Comparison of ENCODE assay signal across 10 cellular contexts in the genomic region with DNA sequence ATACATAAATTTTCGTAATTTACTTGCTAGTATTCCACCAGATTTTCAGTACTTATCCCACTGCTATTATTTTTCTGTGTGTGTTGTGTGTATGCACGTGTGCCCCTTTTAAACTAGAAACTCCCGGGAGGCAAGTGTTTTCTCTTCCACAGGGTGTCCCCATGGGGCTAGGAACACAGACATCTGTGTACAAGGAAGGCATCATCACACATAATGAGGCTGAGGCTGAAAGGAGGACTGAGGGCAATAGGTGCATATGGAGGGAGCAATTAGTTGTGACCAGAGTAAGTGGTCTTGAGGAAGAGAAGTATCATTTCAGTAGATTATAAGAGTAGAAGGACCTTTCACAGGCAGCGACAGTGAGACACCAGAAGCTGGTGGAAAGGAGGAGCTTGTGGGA. TPM values are rescaled to one million over a fixed set of nuclear protein-coding genes. Genes with fewer than 3 reads are reported as not detected.
DNase-seq lines count a peak whose midpoint lies in the region; ATAC-seq and TF ChIP-seq lines count a peak whose summit lies in the region.
"Had no signal": no experiment of that assay in that cellular context is flagged by ENCODE, and none has a peak within 500 bp of the region (broad histone marks: within the 10 kb centered on the region; RNA-seq: fewer than 3 reads in every experiment).

No MANE protein-coding gene starts in this region.

- peaks cover 40% of the 10 kb centered on the region for H3K4me1 Mint-ChIP-seq in activated CD4-positive, alpha-beta T cell treated with anti-CD3 and anti-CD28 coated beads, Interleukin-2, amount 10 ng/mL, durations not matched to agents 24 days and 14 days
- H3K4me1 Mint-ChIP-seq in activated T-helper 2 cell treated with anti-CD3 and anti-CD28 coated beads, Interferon-gamma antibody, Interleukin-2, Interleukin-4, amounts not matched to agents 10 μg/mL and 5 μg/mL and 100 μg/mL, durations not matched to agents 14 hours and 24 hours and 36 hours (ENCODE audit: low read depth) = peaks cover 37% of the 10 kb centered on the region
- H3K4me1 Mint-ChIP-seq in progenitor cell of endocrine pancreas (ENCODE audit: low read depth) = peaks cover 21% of the 10 kb centered on the region

- H3K27me3 Mint-ChIP-seq in activated CD4-positive, alpha-beta T cell treated with anti-CD3 and anti-CD28 coated beads, Interleukin-2, amount 10 ng/mL, durations not matched to agents 24 days and 14 days = no peaks in the 10 kb centered on the region
- no peaks in the 10 kb centered on the region for H3K27me3 Mint-ChIP-seq in activated T-helper 2 cell treated with anti-CD3 and anti-CD28 coated beads, Interferon-gamma antibody, Interleukin-2, Interleukin-4, amounts not matched to agents 10 μg/mL and 5 μg/mL and 100 μg/mL, durations not matched to agents 14 hours and 24 hours and 36 hours (ENCODE audit: low read depth)
- peaks cover 9% of the 10 kb centered on the region for H3K27me3 Mint-ChIP-seq in progenitor cell of endocrine pancreas

- TF ChIP-seq CTCF in progenitor cell of endocrine pancreas (IDR thresholded peaks at IDR 0.05; ENCODE audit: unreplicated experiment) = no peak

- intact Hi-C loops in activated CD4-positive, alpha-beta T cell treated with anti-CD3 and anti-CD28 coated beads, Interleukin-2, amount 10 ng/mL, durations not matched to agents 24 days and 14 days (cut with micrococcal nuclease) = loop anchor here (5.0 kb wide), 2 partner anchors 176 to 219 kb away; a partner anchor contains a TSS
- intact Hi-C loops in activated T-helper 2 cell treated with anti-CD3 and anti-CD28 coated beads, Interferon-gamma antibody, Interleukin-2, Interleukin-4, amounts not matched to agents 10 μg/mL and 5 μg/mL and 100 μg/mL, durations not matched to agents 14 hours and 24 hours and 36 hours (cut with micrococcal nuclease) = loop anchor here (5.0 kb wide), 2 partner anchors 64 to 176 kb away; a partner anchor contains a TSS

- no peaks in the 10 kb centered on the region for H3K9me3 Mint-ChIP-seq in activated CD4-positive, alpha-beta T cell treated with anti-CD3 and anti-CD28 coated beads, Interleukin-2, amount 10 ng/mL, durations not matched to agents 24 days and 14 days
- no peaks in the 10 kb centered on the region for H3K9me3 Mint-ChIP-seq in activated T-helper 2 cell treated with anti-CD3 and anti-CD28 coated beads, Interferon-gamma antibody, Interleukin-2, Interleukin-4, amounts not matched to agents 10 μg/mL and 5 μg/mL and 100 μg/mL, durations not matched to agents 14 hours and 24 hours and 36 hours
- H3K9me3 Mint-ChIP-seq in progenitor cell of endocrine pancreas (ENCODE audit: low read depth) = no peaks in the 10 kb centered on the region

- no peak for ATAC-seq in GM18520 (IDR thresholded peaks at IDR 0.05; ENCODE audit: unreplicated experiment)
- no peak for ATAC-seq in GM18498 (IDR thresholded peaks at IDR 0.05; ENCODE audit: unreplicated experiment)
- ATAC-seq: pancreas had no signal

- H3K36me3 Mint-ChIP-seq in activated CD4-positive, alpha-beta T cell treated with anti-CD3 and anti-CD28 coated beads, Interleukin-2, amount 10 ng/mL, durations not matched to agents 24 days and 14 days (ENCODE audit: low read depth) = peaks cover 21% of the 10 kb centered on the region
- peaks cover 18% of the 10 kb centered on the region for H3K36me3 Mint-ChIP-seq in activated T-helper 2 cell treated with anti-CD3 and anti-CD28 coated beads, Interferon-gamma antibody, Interleukin-2, Interleukin-4, amounts not matched to agents 10 μg/mL and 5 μg/mL and 100 μg/mL, durations not matched to agents 14 hours and 24 hours and 36 hours (ENCODE audit: low read depth)
- peaks cover under 1% of the 10 kb centered on the region for H3K36me3 Mint-ChIP-seq in progenitor cell of endocrine pancreas (ENCODE audit: insufficient read depth)

- peak; percentile 68 for DNase-seq in activated CD4-positive, alpha-beta T cell treated with anti-CD3 and anti-CD28 coated beads, Interleukin-2, amount 10 ng/mL, durations not matched to agents 24 days and 14 days
- no peak for DNase-seq in activated CD4-positive, alpha-beta T cell treated with anti-CD3 and anti-CD28 coated beads for 1 hour
- DNase-seq in NCI-H187 treated with DMSO at 0.1 percent for 48 hours (lab: John Stamatoyannopoulos, UW) = peak; percentile 63
- no peak for DNase-seq in activated T-helper 2 cell treated with anti-CD3 and anti-CD28 coated beads, Interferon-gamma antibody, Interleukin-2, Interleukin-4, amounts not matched to agents 10 μg/mL and 5 μg/mL and 100 μg/mL, durations not matched to agents 14 hours and 24 hours and 36 hours (ENCODE audit: low spot score)
- DNase-seq in progenitor cell of endocrine pancreas (ENCODE audit: low spot score, unreplicated experiment) = no peak
- no peak for DNase-seq in effector CD4-positive, alpha-beta T cell
- DNase-seq: NCI-H1048 had no signal

- H3K4me3 Mint-ChIP-seq in activated CD4-positive, alpha-beta T cell treated with anti-CD3 and anti-CD28 coated beads, Interleukin-2, amount 10 ng/mL, durations not matched to agents 24 days and 14 days = peak overlapping the region; percentile 21
- peak overlapping the region; percentile 46 for H3K4me3 Mint-ChIP-seq in activated T-helper 2 cell treated with anti-CD3 and anti-CD28 coated beads, Interferon-gamma antibody, Interleukin-2, Interleukin-4, amounts not matched to agents 10 μg/mL and 5 μg/mL and 100 μg/mL, durations not matched to agents 14 hours and 24 hours and 36 hours (ENCODE audit: low read depth)
- H3K4me3 Mint-ChIP-seq in progenitor cell of endocrine pancreas (ENCODE audit: low read depth) = peak overlapping the region; percentile 27

- peak overlapping the region; percentile 60 for H3K27ac Mint-ChIP-seq in activated CD4-positive, alpha-beta T cell treated with anti-CD3 and anti-CD28 coated beads, Interleukin-2, amount 10 ng/mL, durations not matched to agents 24 days and 14 days
- peak overlapping the region; percentile 72 for H3K27ac Mint-ChIP-seq in activated T-helper 2 cell treated with anti-CD3 and anti-CD28 coated beads, Interferon-gamma antibody, Interleukin-2, Interleukin-4, amounts not matched to agents 10 μg/mL and 5 μg/mL and 100 μg/mL, durations not matched to agents 14 hours and 24 hours and 36 hours
- H3K27ac Mint-ChIP-seq in progenitor cell of endocrine pancreas = no peak overlapping the region

RNA-seq across cellular contexts. Expression of a gene that starts 2.1 kb away (rescaled TPM):
- 76.1 and 79.4 TPM in 2 replicates for total RNA-seq in activated CD4-positive, alpha-beta T cell treated with anti-CD3 and anti-CD28 coated beads, Interleukin-2, amount 10 ng/mL, durations not matched to agents 24 days and 14 days
- 82.2 and 83.4 TPM in 2 replicates for total RNA-seq in activated T-helper 2 cell treated with anti-CD3 and anti-CD28 coated beads, Interferon-gamma antibody, Interleukin-2, Interleukin-4, amounts not matched to agents 10 μg/mL and 5 μg/mL and 100 μg/mL, durations not matched to agents 14 hours and 24 hours and 36 hours
- 53.4 and 60.8 TPM in 2 replicates for total RNA-seq in progenitor cell of endocrine pancreas

RNA-seq across cellular contexts. Expression of a gene that starts 3.4 kb away (rescaled TPM):
- total RNA-seq in activated CD4-positive, alpha-beta T cell treated with anti-CD3 and anti-CD28 coated beads, Interleukin-2, amount 10 ng/mL, durations not matched to agents 24 days and 14 days = 31.5 and 33.5 TPM in 2 replicates
- 24.6 and 25.2 TPM in 2 replicates for total RNA-seq in activated T-helper 2 cell treated with anti-CD3 and anti-CD28 coated beads, Interferon-gamma antibody, Interleukin-2, Interleukin-4, amounts not matched to agents 10 μg/mL and 5 μg/mL and 100 μg/mL, durations not matched to agents 14 hours and 24 hours and 36 hours
- 7.2 and 7.3 TPM in 2 replicates for total RNA-seq in progenitor cell of endocrine pancreas

RNA-seq across cellular contexts. Expression of a gene that starts 17.6 kb away (rescaled TPM):
- total RNA-seq in activated CD4-positive, alpha-beta T cell treated with anti-CD3 and anti-CD28 coated beads, Interleukin-2, amount 10 ng/mL, durations not matched to agents 24 days and 14 days = 34.9 and 41.4 TPM in 2 replicates
- 29.8 and 35.5 TPM in 2 replicates for total RNA-seq in activated T-helper 2 cell treated with anti-CD3 and anti-CD28 coated beads, Interferon-gamma antibody, Interleukin-2, Interleukin-4, amounts not matched to agents 10 μg/mL and 5 μg/mL and 100 μg/mL, durations not matched to agents 14 hours and 24 hours and 36 hours
- 48.7 and 52.2 TPM in 2 replicates for total RNA-seq in progenitor cell of endocrine pancreas

RNA-seq across cellular contexts. Expression of a gene that starts 19.1 kb away (rescaled TPM):
- 60.9 and 62.8 TPM in 2 replicates for total RNA-seq in activated CD4-positive, alpha-beta T cell treated with anti-CD3 and anti-CD28 coated beads, Interleukin-2, amount 10 ng/mL, durations not matched to agents 24 days and 14 days
- 57.4 and 59.0 TPM in 2 replicates for total RNA-seq in activated T-helper 2 cell treated with anti-CD3 and anti-CD28 coated beads, Interferon-gamma antibody, Interleukin-2, Interleukin-4, amounts not matched to agents 10 μg/mL and 5 μg/mL and 100 μg/mL, durations not matched to agents 14 hours and 24 hours and 36 hours
- 39.0 and 39.8 TPM in 2 replicates for total RNA-seq in progenitor cell of endocrine pancreas

RNA-seq across cellular contexts. Expression of a gene that starts 36.2 kb away (rescaled TPM):
- 20.2 and 20.9 TPM in 2 replicates for total RNA-seq in activated CD4-positive, alpha-beta T cell treated with anti-CD3 and anti-CD28 coated beads, Interleukin-2, amount 10 ng/mL, durations not matched to agents 24 days and 14 days
- 24.3 and 25.8 TPM in 2 replicates for total RNA-seq in activated T-helper 2 cell treated with anti-CD3 and anti-CD28 coated beads, Interferon-gamma antibody, Interleukin-2, Interleukin-4, amounts not matched to agents 10 μg/mL and 5 μg/mL and 100 μg/mL, durations not matched to agents 14 hours and 24 hours and 36 hours
- total RNA-seq in progenitor cell of endocrine pancreas = 36.3 and 37.2 TPM in 2 replicates

Comparison
In these comparisons a context has a peak if more than half of its experiments do, and no peak if none do; other contexts are left out.
1. DNase-seq: peak in activated CD4-positive, alpha-beta T cell treated with anti-CD3 and anti-CD28 coated beads, Interleukin-2, amount 10 ng/mL, durations not matched to agents 24 days and 14 days (single experiment) and NCI-H187 treated with DMSO at 0.1 percent for 48 hours (single experiment); none in activated CD4-positive, alpha-beta T cell treated with anti-CD3 and anti-CD28 coated beads for 1 hour (single experiment), activated T-helper 2 cell treated with anti-CD3 and anti-CD28 coated beads, Interferon-gamma antibody, Interleukin-2, Interleukin-4, amounts not matched to agents 10 μg/mL and 5 μg/mL and 100 μg/mL, durations not matched to agents 14 hours and 24 hours and 36 hours (single experiment), progenitor cell of endocrine pancreas (single experiment) and effector CD4-positive, alpha-beta T cell (single experiment).
2. Peak in every context shown above with its lines, with median percentiles within 50 percentile points of each other: H3K4me3 Mint-ChIP-seq.